13 cellular contexts compared by ENCODE assay signal in the genomic region with DNA sequence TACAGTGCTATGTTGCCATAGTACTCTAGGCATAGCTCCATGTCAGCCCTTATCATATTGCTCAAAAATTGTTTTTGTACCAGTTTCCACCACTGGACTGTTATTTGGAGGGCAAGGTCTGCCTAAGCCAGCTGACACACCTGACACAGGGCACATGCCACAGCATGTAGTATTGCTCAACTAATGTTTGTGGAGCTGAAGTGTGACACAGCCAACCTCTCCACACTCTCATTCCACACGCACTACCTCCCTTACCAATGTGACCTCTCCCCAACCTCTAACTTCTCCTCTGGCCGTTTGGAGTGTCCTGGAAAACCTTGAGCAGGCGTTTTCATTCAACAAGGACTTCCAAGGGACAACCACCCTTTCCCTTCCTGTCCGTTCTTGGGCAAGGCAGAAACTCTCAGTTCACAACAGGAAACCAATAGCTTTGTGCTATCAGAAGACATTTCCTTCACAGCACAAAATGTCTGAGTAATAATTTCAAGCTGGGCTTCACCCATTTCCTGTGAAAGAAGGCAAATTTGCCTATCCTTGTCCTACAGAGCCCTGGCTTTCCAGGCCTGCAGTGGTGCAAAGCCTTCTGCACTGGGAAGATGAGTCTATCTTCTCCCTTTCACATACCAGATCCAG. TPM values are rescaled to one million over a fixed set of nuclear protein-coding genes. Genes with fewer than 3 reads are reported as not detected.
DNase-seq lines count a peak whose midpoint lies in the region; ATAC-seq and TF ChIP-seq lines count a peak whose summit lies in the region.
"Had no signal": no experiment of that assay in that cellular context is flagged by ENCODE, and none has a peak within 500 bp of the region (broad histone marks: within the 10 kb centered on the region; RNA-seq: fewer than 3 reads in every experiment).

No MANE protein-coding gene starts in this region.

- peaks cover 3% of the 10 kb centered on the region for H3K27me3 Mint-ChIP-seq in dendritic cell treated with granulocyte-macrophage colony-stimulating factor and Interleukin-4, amounts not matched to agents 40 ng/mL and 50 ng/mL, for 4 days
- peaks cover 2% of the 10 kb centered on the region; the same call in 1 of the 2 replicates for H3K27me3 Mint-ChIP-seq in HFFc6 (ENCODE audit: insufficient read depth)

- in situ Hi-C loops in KBM-7 (cut with MboI; ENCODE audit: low pct_unique_long_range_greater_than_20kb, low sequenced_read_pairs) = no loop called here

- 44 to 52% (median 45%) methylated on average over 4 of the region's 4 CpGs for WGBS in psoas muscle, 3 donors

- H3K4me1 Mint-ChIP-seq in dendritic cell treated with granulocyte-macrophage colony-stimulating factor and Interleukin-4, amounts not matched to agents 40 ng/mL and 50 ng/mL, for 4 days (ENCODE audit: low read depth) = peaks cover 12% of the 10 kb centered on the region
- peaks cover 9% of the 10 kb centered on the region for H3K4me1 Mint-ChIP-seq in HFFc6 (ENCODE audit: low read depth)

- H3K27me3 ChIP-seq in lower lobe of right lung (ENCODE audit: low read depth) = no peaks in the 10 kb centered on the region
- no peaks in the 10 kb centered on the region for H3K27me3 ChIP-seq in effector memory CD4-positive, alpha-beta T cell (replicated peaks; ENCODE audit: control insufficient read depth, insufficient read depth, low read length, poor library complexity, severe bottlenecking)
- no peaks in the 10 kb centered on the region for H3K27me3 ChIP-seq in psoas muscle (ENCODE audit: insufficient read depth in 3 of 3, low read length in 2 of 3)
- H3K27me3 ChIP-seq in BE2C = no peaks in the 10 kb centered on the region
- H3K27me3 ChIP-seq: adrenal gland had no signal

- TF ChIP-seq CTCF in lower lobe of right lung (IDR thresholded peaks at IDR 0.05) = no peak
- no peak for TF ChIP-seq CTCF in HFFc6 (IDR thresholded peaks at IDR 0.05)
- no peak for TF ChIP-seq CTCF in psoas muscle (IDR thresholded peaks at IDR 0.05)
- no peak for TF ChIP-seq CTCF in BE2C (IDR thresholded peaks at IDR 0.05; ENCODE audit: low read depth, low read length)

- H3K9me3 ChIP-seq in lower lobe of right lung = no peaks in the 10 kb centered on the region
- no peaks in the 10 kb centered on the region for H3K9me3 ChIP-seq in effector memory CD4-positive, alpha-beta T cell (ENCODE audit: control insufficient read depth, low read length)
- H3K9me3 ChIP-seq in psoas muscle = no peaks in the 10 kb centered on the region
- no peaks in the 10 kb centered on the region for H3K9me3 ChIP-seq in BE2C
- H3K9me3 ChIP-seq: adrenal gland, Caco-2 had no signal

- no peaks in the 10 kb centered on the region for H3K36me3 Mint-ChIP-seq in dendritic cell treated with granulocyte-macrophage colony-stimulating factor and Interleukin-4, amounts not matched to agents 40 ng/mL and 50 ng/mL, for 4 days (ENCODE audit: low read depth)
- no peaks in the 10 kb centered on the region for H3K36me3 Mint-ChIP-seq in HFFc6 (ENCODE audit: low read depth)

- no peaks in the 10 kb centered on the region for H3K9me3 Mint-ChIP-seq in dendritic cell treated with granulocyte-macrophage colony-stimulating factor and Interleukin-4, amounts not matched to agents 40 ng/mL and 50 ng/mL, for 4 days
- no peaks in the 10 kb centered on the region for H3K9me3 Mint-ChIP-seq in HFFc6

- intact Hi-C loops in dendritic cell treated with granulocyte-macrophage colony-stimulating factor and Interleukin-4, amounts not matched to agents 40 ng/mL and 50 ng/mL, for 4 days (cut with micrococcal nuclease) = no loop called here
- intact Hi-C loops in lower lobe of right lung (cut with DNase I) = no loop called here
- intact Hi-C loops in psoas muscle (cut with DNase I) = no loop called here

- H3K4me3 ChIP-seq in lower lobe of right lung = no peak overlapping the region
- no peak overlapping the region for H3K4me3 ChIP-seq in effector memory CD4-positive, alpha-beta T cell (ENCODE audit: insufficient read depth, low read depth, low read length, poor library complexity, severe bottlenecking)
- H3K4me3 ChIP-seq in psoas muscle = no peak overlapping the region
- H3K4me3 ChIP-seq in BE2C (ENCODE audit: low read depth, low read length) = no peak overlapping the region
- H3K4me3 ChIP-seq: adrenal gland had no signal

- ATAC-seq in lower lobe of right lung (peak; percentile 81 to 85), psoas muscle (no peak)

- no peak overlapping the region for H3K4me3 Mint-ChIP-seq in dendritic cell treated with granulocyte-macrophage colony-stimulating factor and Interleukin-4, amounts not matched to agents 40 ng/mL and 50 ng/mL, for 4 days
- no peak overlapping the region for H3K4me3 Mint-ChIP-seq in HFFc6

- peak; percentile 35 for DNase-seq in GDM1 (lab: John Stamatoyannopoulos, UW)
- DNase-seq in KBM-7 = peak; percentile 18
- no peak for DNase-seq in lower lobe of right lung
- no peak for DNase-seq in effector memory CD4-positive, alpha-beta T cell
- DNase-seq in HFFc6 = no peak
- no peak for DNase-seq in psoas muscle
- no peak for DNase-seq in BE2C
- DNase-seq: Caco-2; head of caudate nucleus; posterior cingulate gyrus; stimulated activated CD4-positive, alpha-beta T cell treated with anti-CD3 and anti-CD28 coated beads, Interleukin-4, amount 100 ng/mL, for 4 hours had no signal

- peaks cover 26% of the 10 kb centered on the region for H3K4me1 ChIP-seq in lower lobe of right lung
- H3K4me1 ChIP-seq in effector memory CD4-positive, alpha-beta T cell (ENCODE audit: control insufficient read depth, insufficient read depth, low read length, poor library complexity, severe bottlenecking) = no peaks in the 10 kb centered on the region
- no peaks in the 10 kb centered on the region for H3K4me1 ChIP-seq in psoas muscle
- H3K4me1 ChIP-seq in BE2C = no peaks in the 10 kb centered on the region
- H3K4me1 ChIP-seq: adrenal gland, Caco-2 had no signal

- H3K27ac Mint-ChIP-seq in dendritic cell treated with granulocyte-macrophage colony-stimulating factor and Interleukin-4, amounts not matched to agents 40 ng/mL and 50 ng/mL, for 4 days = peak overlapping the region; percentile 51
- no peak overlapping the region for H3K27ac Mint-ChIP-seq in HFFc6

- H3K27ac ChIP-seq in lower lobe of right lung (peak overlapping the region; percentile 61), psoas muscle (no peak overlapping the region)
- no peak overlapping the region for H3K27ac ChIP-seq in effector memory CD4-positive, alpha-beta T cell (ENCODE audit: insufficient read depth, low read length, poor library complexity, severe bottlenecking)

- H3K36me3 ChIP-seq in lower lobe of right lung (no peaks in the 10 kb centered on the region), psoas muscle (ENCODE audit: insufficient read depth in 1 of 2, low read depth in 1 of 2) (no peaks in the 10 kb centered on the region), BE2C (no peaks in the 10 kb centered on the region)
- no peaks in the 10 kb centered on the region for H3K36me3 ChIP-seq in effector memory CD4-positive, alpha-beta T cell (ENCODE audit: control insufficient read depth, insufficient read depth, low read length)
- H3K36me3 ChIP-seq: adrenal gland had no signal

RNA-seq across cellular contexts. Expression of gene TLNRD1, which starts 38.4 kb away (rescaled TPM):
- total RNA-seq in lower lobe of right lung = 24.7 TPM
- total RNA-seq in HFFc6 (2021; fragmentation: NEBNext Ultra II Directional; extraction: Animal tissue kit (Norgen Biotek cat#: 25700)) = 10 to 100 TPM in 5 of 6 experiments, 1 to 10 TPM in 1; 8.8 to 14.3 (median 12.7) TPM
- 1 to 10 TPM; 2.4 to 4.4 (median 2.7) TPM for total RNA-seq in psoas muscle
- polyA plus RNA-seq in psoas muscle = 1 to 10 TPM in 1 of 3 donors, under 1 TPM in 2; 0.65 to 5.1 (median 0.82) TPM
- polyA plus RNA-seq in BE2C (2012; ENCODE audit: insufficient read depth, insufficient read length, low read depth) = 12.3 TPM

RNA-seq across cellular contexts. Expression of gene MESD, which starts 49.5 kb away (rescaled TPM):
- total RNA-seq in lower lobe of right lung = 24.2 TPM
- total RNA-seq in HFFc6 (2021; fragmentation: NEBNext Ultra II Directional; extraction: Animal tissue kit (Norgen Biotek cat#: 25700)) = 10 to 100 TPM; 31.8 to 42.1 (median 38.3) TPM
- 1 to 10 TPM; 5.3 to 9.4 (median 6.5) TPM for total RNA-seq in psoas muscle
- polyA plus RNA-seq in psoas muscle = 1 to 10 TPM; 4.6 to 8.6 (median 7.1) TPM
- polyA plus RNA-seq in BE2C (2012; ENCODE audit: insufficient read depth, insufficient read length, low read depth) = 50.1 TPM

Comparison
In these comparisons a context has a peak if more than half of its experiments do, and no peak if none do; other contexts are left out.
1. DNase-seq: peak in GDM1 (single experiment) and KBM-7 (single experiment); none in lower lobe of right lung (single experiment), effector memory CD4-positive, alpha-beta T cell (0 of 3), HFFc6 (single experiment), psoas muscle (0 of 2) and BE2C (single experiment).
2. ATAC-seq: peak in lower lobe of right lung (2 of 2); none in psoas muscle (0 of 4).